11 cellular contexts compared by ENCODE assay signal in the genomic region with DNA sequence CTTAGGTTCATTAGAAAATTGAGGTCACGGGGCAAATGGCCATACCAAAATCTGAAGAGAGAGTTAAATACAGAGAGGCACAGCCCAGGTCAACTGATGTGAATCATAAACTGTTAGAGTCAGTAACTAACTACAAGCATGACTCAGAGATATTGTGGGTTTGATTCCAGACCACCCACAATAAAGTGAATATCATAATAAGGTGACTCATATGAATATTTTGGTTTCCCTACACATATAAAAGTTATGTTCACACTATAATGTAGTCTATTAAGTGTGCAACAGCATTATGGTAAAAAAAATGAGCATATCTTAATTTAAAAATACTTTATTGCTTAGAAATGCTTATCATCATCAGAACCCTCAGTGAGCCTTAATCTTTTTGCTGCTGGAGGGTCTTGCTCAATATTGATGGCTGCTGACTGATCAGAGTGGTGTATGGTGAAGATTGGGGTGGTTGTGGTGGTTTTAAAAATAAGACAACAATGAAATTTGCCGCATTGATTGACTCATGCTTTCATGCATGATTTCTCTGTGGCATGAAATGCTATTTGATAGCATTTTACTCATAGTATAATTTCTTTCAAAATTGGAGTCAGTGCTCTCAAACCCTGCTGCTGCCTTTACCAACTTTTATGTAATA. TPM values are rescaled to one million over a fixed set of nuclear protein-coding genes. Genes with fewer than 3 reads are reported as not detected.
DNase-seq lines count a peak whose midpoint lies in the region; ATAC-seq and TF ChIP-seq lines count a peak whose summit lies in the region.
"Had no signal": no experiment of that assay in that cellular context is flagged by ENCODE, and none has a peak within 500 bp of the region (broad histone marks: within the 10 kb centered on the region; RNA-seq: fewer than 3 reads in every experiment).

No MANE protein-coding gene starts in this region.

- no peaks in the 10 kb centered on the region for H3F3A ChIP-seq in GM23338 (replicated peaks; ENCODE audit: low read depth)

- H3K4me1 ChIP-seq in GM23338 (ENCODE audit: insufficient read depth) (no peaks in the 10 kb centered on the region), SJSA1 (replicated peaks) (peaks cover 56% of the 10 kb centered on the region), fibroblast of lung (ENCODE audit: control insufficient read depth, extremely low read depth, insufficient read depth, low read length) (no peaks in the 10 kb centered on the region)
- H3K4me1 ChIP-seq: esophagus muscularis mucosa had no signal

- peaks cover 4% of the 10 kb centered on the region; the same call in 2 of the 3 replicates for H3K4me1 Mint-ChIP-seq in GM23338
- H3K4me1 Mint-ChIP-seq: brain had no signal

- H4K20me1 ChIP-seq in GM23338 (replicated peaks; ENCODE audit: insufficient read depth) = no peaks in the 10 kb centered on the region
- H4K20me1 ChIP-seq in fibroblast of lung (ENCODE audit: control insufficient read depth, extremely low read depth, insufficient read depth, low read length) = no peaks in the 10 kb centered on the region

- H2AFZ ChIP-seq in GM23338 = no peak overlapping the region
- H2AFZ ChIP-seq in fibroblast of lung (ENCODE audit: low read length) = no peak overlapping the region

- H3K9me2 ChIP-seq in GM23338 (ENCODE audit: insufficient read depth) = no peaks in the 10 kb centered on the region

- DNase-seq in GM23338 (ENCODE audit: low spot score) = no peak
- peak; percentile 63 to 93 for DNase-seq in SJSA1 (ENCODE audit: low read depth in 1 of 2, low spot score in 2 of 2)
- DNase-seq in fibroblast of lung (ENCODE audit: low read depth in 2 of 2) = peak; percentile 85 to 95
- DNase-seq in smooth muscle cell of the brain vasculature (ENCODE audit: low read depth, low spot score) = peak; percentile 26
- DNase-seq in cortex of kidney (lab: John Stamatoyannopoulos, UW) = no peak
- DNase-seq: left colon, NCI-H1694 had no signal

- H3K27me3 Mint-ChIP-seq in GM23338 (ENCODE audit: insufficient read depth, low read depth, poor library complexity) = no peaks in the 10 kb centered on the region

- H3K36me3 ChIP-seq in GM23338 (ENCODE audit: insufficient read depth) = no peaks in the 10 kb centered on the region
- H3K36me3 ChIP-seq in SJSA1 = peaks cover 9% of the 10 kb centered on the region
- no peaks in the 10 kb centered on the region for H3K36me3 ChIP-seq in fibroblast of lung (ENCODE audit: control insufficient read depth, insufficient read depth, low read length)
- H3K36me3 ChIP-seq: esophagus muscularis mucosa had no signal

- H3K4me3 ChIP-seq in GM23338 (no peak overlapping the region), SJSA1 (no peak overlapping the region), fibroblast of lung (replicated peaks in 1 of 4; ENCODE audit: control extremely low read depth in 1 of 4, insufficient read depth in 1 of 4, low read depth in 3 of 4, low read length in 4 of 4) (no peak overlapping the region)
- H3K4me3 ChIP-seq: esophagus muscularis mucosa had no signal

- peak overlapping the region; percentile 42; the same call in 1 of the 2 replicates for H3K27ac Mint-ChIP-seq in GM23338
- H3K27ac Mint-ChIP-seq: brain had no signal

- H3K9me3 ChIP-seq in SJSA1 (replicated peaks) = no peaks in the 10 kb centered on the region
- H3K9me3 ChIP-seq in fibroblast of lung (ENCODE audit: control insufficient read depth, insufficient read depth, low read depth, low read length) = no peaks in the 10 kb centered on the region
- H3K9me3 ChIP-seq: esophagus muscularis mucosa had no signal

- H3K4me3 Mint-ChIP-seq in GM23338 = no peak overlapping the region
- H3K4me3 Mint-ChIP-seq: brain had no signal

- no peak overlapping the region for H3K4me2 ChIP-seq in GM23338
- no peak overlapping the region for H3K4me2 ChIP-seq in fibroblast of lung (ENCODE audit: extremely low read depth, insufficient read depth, low read length)

- H3K27ac ChIP-seq in GM23338 (ENCODE audit: low read depth) (no peak overlapping the region), SJSA1 (peak overlapping the region; percentile 94), fibroblast of lung (ENCODE audit: insufficient read depth, low read length) (no peak overlapping the region)
- H3K27ac ChIP-seq: esophagus muscularis mucosa had no signal

- H3K9ac ChIP-seq in fibroblast of lung (ENCODE audit: insufficient read depth, low read length) = no peak overlapping the region

- TF ChIP-seq CTCF in GM23338 (conservative IDR thresholded peaks at IDR 0.05; ENCODE audit: low read depth in 2 of 2) (no peak), fibroblast of lung (conservative IDR thresholded peaks at IDR 0.05 in 1 of 2, IDR thresholded peaks at IDR 0.05 in 1 of 2; ENCODE audit: low read depth in 1 of 2, low read length in 2 of 2) (no peak)

- no peaks in the 10 kb centered on the region for H3K36me3 Mint-ChIP-seq in GM23338 (ENCODE audit: low read depth)
- H3K36me3 Mint-ChIP-seq: brain had no signal

- H3K27me3 ChIP-seq in GM23338 (ENCODE audit: insufficient read depth) (no peaks in the 10 kb centered on the region), SJSA1 (replicated peaks) (no peaks in the 10 kb centered on the region), fibroblast of lung (ENCODE audit: control insufficient read depth, insufficient read depth, low read length) (no peaks in the 10 kb centered on the region)
- H3K27me3 ChIP-seq: esophagus muscularis mucosa had no signal

- no peaks in the 10 kb centered on the region for H3K79me2 ChIP-seq in GM23338 (replicated peaks; ENCODE audit: insufficient read depth)
- no peaks in the 10 kb centered on the region for H3K79me2 ChIP-seq in fibroblast of lung (ENCODE audit: control insufficient read depth, insufficient read depth, low read length)

- no peaks in the 10 kb centered on the region for H3K9me3 Mint-ChIP-seq in GM23338

- ATAC-seq in GM23338 (no peak), GM19467 (IDR thresholded peaks at IDR 0.05; ENCODE audit: unreplicated experiment) (no peak), HG03457 (IDR thresholded peaks at IDR 0.05; ENCODE audit: unreplicated experiment) (no peak)
- ATAC-seq: left colon had no signal

TF ChIP-seq in GM23338, 12 proteins besides CTCF, POLR2A, EP300 and RAD21 (continues in another document):
- TF ChIP-seq, protein P1, sequence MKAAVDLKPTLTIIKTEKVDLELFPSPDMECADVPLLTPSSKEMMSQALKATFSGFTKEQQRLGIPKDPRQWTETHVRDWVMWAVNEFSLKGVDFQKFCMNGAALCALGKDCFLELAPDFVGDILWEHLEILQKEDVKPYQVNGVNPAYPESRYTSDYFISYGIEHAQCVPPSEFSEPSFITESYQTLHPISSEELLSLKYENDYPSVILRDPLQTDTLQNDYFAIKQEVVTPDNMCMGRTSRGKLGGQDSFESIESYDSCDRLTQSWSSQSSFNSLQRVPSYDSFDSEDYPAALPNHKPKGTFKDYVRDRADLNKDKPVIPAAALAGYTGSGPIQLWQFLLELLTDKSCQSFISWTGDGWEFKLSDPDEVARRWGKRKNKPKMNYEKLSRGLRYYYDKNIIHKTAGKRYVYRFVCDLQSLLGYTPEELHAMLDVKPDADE (IDR thresholded peaks at IDR 0.05) = no peak

RNA-seq across cellular contexts. Expression of a gene that starts 53.1 kb away (rescaled TPM):
- total RNA-seq in GM23338 (2014; rRNA removed; shearing (Covaris generic)) = 59.9 and 61.9 TPM in 2 replicates
- polyA plus RNA-seq in GM23338 (2016; fragmentation: Nextera tagmentation; extraction: Ambion mirVana) (43.3 and 44.0 TPM in 2 replicates), fibroblast of lung (8.1 and 149 TPM in 2 replicates)
- 290 and 465 TPM in 2 replicates for total RNA-seq in SJSA1 (2014; rRNA removed; shearing (Covaris generic))
- total RNA-seq in fibroblast of lung = 9.2 and 12.1 TPM in 2 replicates
- polyA plus RNA-seq in fibroblast of lung (2012) = 4.2 and 79.8 TPM in 2 replicates
- 6.0 and 16.3 TPM in 2 replicates for polyA minus RNA-seq in fibroblast of lung (ENCODE audit: low replicate concordance)

Comparison
In these comparisons a context has a peak if more than half of its experiments do, and no peak if none do; other contexts are left out.
1. DNase-seq: peak in SJSA1 (2 of 2), fibroblast of lung (2 of 2) and smooth muscle cell of the brain vasculature (single experiment); none in GM23338 (single experiment) and cortex of kidney (single experiment).